In the genomic region with DNA sequence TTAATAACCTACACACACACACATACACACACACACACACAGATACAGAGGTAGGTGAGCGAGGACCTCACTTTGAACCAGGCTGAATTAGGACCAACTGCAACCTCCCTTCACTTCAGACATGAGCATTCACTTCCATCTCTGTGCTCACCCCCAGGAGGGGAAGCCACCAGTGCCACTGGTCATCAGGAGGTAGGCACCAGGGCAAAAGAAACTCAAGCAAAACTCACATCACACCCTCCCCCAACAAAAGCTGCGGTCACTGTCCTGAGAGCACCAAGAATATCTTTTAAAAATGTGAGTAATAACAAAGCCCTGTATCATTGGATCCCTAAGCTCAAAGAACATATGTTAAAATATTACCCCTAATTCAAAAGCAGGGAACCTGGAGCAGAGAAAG, we compare ENCODE assay signal across 1 cellular context.
TF ChIP-seq lines count a peak whose summit lies in the region.

No MANE protein-coding gene starts in this region.

TF ChIP-seq in IMR-90, 13 proteins besides CTCF, POLR2A, EP300 and RAD21:
- TF ChIP-seq, protein P1, sequence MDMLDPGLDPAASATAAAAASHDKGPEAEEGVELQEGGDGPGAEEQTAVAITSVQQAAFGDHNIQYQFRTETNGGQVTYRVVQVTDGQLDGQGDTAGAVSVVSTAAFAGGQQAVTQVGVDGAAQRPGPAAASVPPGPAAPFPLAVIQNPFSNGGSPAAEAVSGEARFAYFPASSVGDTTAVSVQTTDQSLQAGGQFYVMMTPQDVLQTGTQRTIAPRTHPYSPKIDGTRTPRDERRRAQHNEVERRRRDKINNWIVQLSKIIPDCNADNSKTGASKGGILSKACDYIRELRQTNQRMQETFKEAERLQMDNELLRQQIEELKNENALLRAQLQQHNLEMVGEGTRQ (IDR thresholded peaks at IDR 0.05; ENCODE audit: low read depth, low read length) = no peak
- TF ChIP-seq MXI1 (IDR thresholded peaks at IDR 0.05; ENCODE audit: borderline replicate concordance, low read depth, low read length) (no peak), RCOR1 (IDR thresholded peaks at IDR 0.05; ENCODE audit: insufficient replicate concordance, low read length) (no peak), CEBPB (IDR thresholded peaks at IDR 0.05; ENCODE audit: low read depth, low read length) (no peak), NFE2L2 (IDR thresholded peaks at IDR 0.05; ENCODE audit: low read depth, low read length) (no peak), CHD1 (IDR thresholded peaks at IDR 0.05; ENCODE audit: low read depth, low read length) (no peak), FOS (IDR thresholded peaks at IDR 0.05; ENCODE audit: low read depth, low read length) (no peak), RFX5 (IDR thresholded peaks at IDR 0.05; ENCODE audit: low read depth, low read length) (no peak), BHLHE40 (IDR thresholded peaks at IDR 0.05; ENCODE audit: low read depth, low read length) (no peak), MAZ (IDR thresholded peaks at IDR 0.05; ENCODE audit: borderline replicate concordance, low read depth, low read length) (no peak), SMC3 (IDR thresholded peaks at IDR 0.05; ENCODE audit: low read depth, low read length) (no peak), MAFK (IDR thresholded peaks at IDR 0.05; ENCODE audit: low read depth, low read length) (no peak)
- TF ChIP-seq, protein P2, sequence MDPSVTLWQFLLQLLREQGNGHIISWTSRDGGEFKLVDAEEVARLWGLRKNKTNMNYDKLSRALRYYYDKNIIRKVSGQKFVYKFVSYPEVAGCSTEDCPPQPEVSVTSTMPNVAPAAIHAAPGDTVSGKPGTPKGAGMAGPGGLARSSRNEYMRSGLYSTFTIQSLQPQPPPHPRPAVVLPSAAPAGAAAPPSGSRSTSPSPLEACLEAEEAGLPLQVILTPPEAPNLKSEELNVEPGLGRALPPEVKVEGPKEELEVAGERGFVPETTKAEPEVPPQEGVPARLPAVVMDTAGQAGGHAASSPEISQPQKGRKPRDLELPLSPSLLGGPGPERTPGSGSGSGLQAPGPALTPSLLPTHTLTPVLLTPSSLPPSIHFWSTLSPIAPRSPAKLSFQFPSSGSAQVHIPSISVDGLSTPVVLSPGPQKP (IDR thresholded peaks at IDR 0.05; ENCODE audit: borderline replicate concordance, low read depth, low read length) = no peak
